ENCODE assay signal across 12 cellular contexts in genomic region chr1:211356723-211357418, GRCh38. TPM values are rescaled to one million over a fixed set of nuclear protein-coding genes. Genes with fewer than 3 reads are reported as not detected.
A peak's percentile ranks its signal among the peaks of the same experiment; 100 is the strongest.
DNase-seq lines count a peak whose midpoint lies in the region; ATAC-seq, FAIRE-seq and TF ChIP-seq lines count a peak whose summit lies in the region.
"Had no signal": no experiment of that assay in that cellular context is flagged by ENCODE, and none has a peak within 500 bp of the region (broad histone marks: within the 10 kb centered on the region; RNA-seq: fewer than 3 reads in every experiment).

No MANE protein-coding gene starts in this region.

- peaks cover 30% of the 10 kb centered on the region for H3K4me1 Mint-ChIP-seq in memory B cell

- intact Hi-C loops in K562 (cut with micrococcal nuclease): no loop called here
- intact Hi-C loops in colonic mucosa (cut with DNase I): no loop called here

- no peaks in the 10 kb centered on the region for H3K27me3 ChIP-seq in K562 (ENCODE audit: control insufficient read depth in 2 of 2, insufficient read depth in 2 of 2, low read length in 2 of 2)
- no peaks in the 10 kb centered on the region for H3K27me3 ChIP-seq in colonic mucosa
- H3K27me3 ChIP-seq: heart right ventricle, pancreas had no signal

- H3K79me2 ChIP-seq in K562 (ENCODE audit: control insufficient read depth, insufficient read depth, low read length): no peaks in the 10 kb centered on the region

- H3K27ac ChIP-seq in K562 (ENCODE audit: extremely low read depth, low read depth, low read length) (no peak overlapping the region), colonic mucosa (no peak overlapping the region)
- H3K27ac ChIP-seq: heart right ventricle, pancreas had no signal

- H3K36me3 ChIP-seq in K562 (ENCODE audit: control insufficient read depth, insufficient read depth, low read length) (peaks cover 9% of the 10 kb centered on the region; the same call in 1 of the 3 replicates), colonic mucosa (peaks cover 8% of the 10 kb centered on the region)

- peak overlapping the region; percentile 74 for H3K27ac Mint-ChIP-seq in memory B cell
- H3K27ac Mint-ChIP-seq: CD14-positive monocyte had no signal

- no peak for TF ChIP-seq RAD21 in K562 (CRISPR knock-in tag; conservative IDR thresholded peaks at IDR 0.05 in 1 of 2, IDR thresholded peaks at IDR 0.05 in 1 of 2)

- TF ChIP-seq POLR2A in K562 (conservative IDR thresholded peaks at IDR 0.05): no peak

- peaks cover 32% of the 10 kb centered on the region for H3K36me3 Mint-ChIP-seq in memory B cell

- no peak for TF ChIP-seq EP300 in K562 (IDR thresholded peaks at IDR 0.05; ENCODE audit: low read length)

- H3K9ac ChIP-seq in K562 (ENCODE audit: insufficient read depth in 1 of 2, low read depth in 2 of 2, low read length in 2 of 2) (no peak overlapping the region), colonic mucosa (ENCODE audit: low read depth in 2 of 2, low read length in 2 of 2) (no peak overlapping the region)

- ATAC-seq in K562 (no peak), memory B cell (ENCODE audit: low read depth) (no peak), HG03097 (IDR thresholded peaks at IDR 0.05; ENCODE audit: low FRiP score, unreplicated experiment) (no peak), HG03457 (IDR thresholded peaks at IDR 0.05; ENCODE audit: unreplicated experiment) (no peak)
- ATAC-seq: left ventricle myocardium superior, pancreas had no signal

- H3K4me1 ChIP-seq in K562 (replicated peaks in 1 of 2; ENCODE audit: control insufficient read depth in 2 of 2, insufficient read depth in 2 of 2, low read length in 2 of 2): peaks cover 0 to 4% of the 10 kb centered on the region in 2 experiments; a peak in 2 of 5 replicates
- H3K4me1 ChIP-seq in colonic mucosa: no peaks in the 10 kb centered on the region
- H3K4me1 ChIP-seq: pancreas had no signal

- FAIRE-seq in K562 (lab: Jason Lieb, UNC): no peak
- FAIRE-seq: pancreas had no signal

- H3K9me1 ChIP-seq in K562 (ENCODE audit: control insufficient read depth, insufficient read depth, low read length): no peaks in the 10 kb centered on the region

- H3K4me3 ChIP-seq in AG10803 (ENCODE audit: low read length) (no peak overlapping the region), K562 (no peak overlapping the region), colonic mucosa (no peak overlapping the region)
- H3K4me3 ChIP-seq: heart right ventricle, pancreas had no signal

- TF ChIP-seq CTCF in AG10803 (conservative IDR thresholded peaks at IDR 0.05; ENCODE audit: low read length) (no peak), K562 (IDR thresholded peaks at IDR 0.05 in 2 of 3, conservative IDR thresholded peaks at IDR 0.05 in 1 of 3; ENCODE audit: insufficient read depth in 2 of 3, low read depth in 1 of 3, low read length in 3 of 3) (no peak), colonic mucosa (IDR thresholded peaks at IDR 0.05) (no peak)

- no peak overlapping the region for H3K4me2 ChIP-seq in K562 (ENCODE audit: insufficient read depth, low read length)

- H3K9me3 Mint-ChIP-seq in memory B cell: peaks cover 2% of the 10 kb centered on the region

- 56% methylated on average over 5 of the region's 5 CpGs for WGBS in K562 (ENCODE audit: insufficient coverage, low coverage, missing lambda C conversion rate)

- in situ Hi-C loops in K562 (cut with MboI) (no loop called here), KBM-7 (cut with MboI; ENCODE audit: low pct_unique_long_range_greater_than_20kb, low sequenced_read_pairs) (no loop called here)

- H2AFZ ChIP-seq in K562 (ENCODE audit: low read depth, low read length): peak overlapping the region; percentile 22; the same call in 1 of the 2 replicates

- BruUV-seq in K562 (replicated peaks; lab: Mats Ljungman, UMichigan): no TSS peak

- H3K27me3 Mint-ChIP-seq in memory B cell: no peaks in the 10 kb centered on the region

- no peak overlapping the region for H3K4me3 Mint-ChIP-seq in memory B cell
- H3K4me3 Mint-ChIP-seq: CD14-positive monocyte had no signal

- CTCF ChIA-PET in K562 (lab: Yijun Ruan, JAX; ENCODE audit: low intra/inter-chr PET ratio): no interaction called here

- H4K20me1 ChIP-seq in K562 (replicated peaks; ENCODE audit: control insufficient read depth, insufficient read depth, low read length): no peaks in the 10 kb centered on the region

- DNase-seq in AG10803 (ENCODE audit: low read depth) (peak; percentile 73), HCEC 1CT (peak; percentile 27), K562 (ENCODE audit: extremely low read depth in 1 of 4, low spot score in 3 of 4) (no peak), memory B cell (ENCODE audit: low spot score in 2 of 2) (no peak), KBM-7 (no peak), colonic mucosa (no peak)
- DNase-seq: heart right ventricle, left ventricle myocardium superior, pancreas had no signal

- POLR2A ChIA-PET in K562 (lab: Yijun Ruan, JAX): interaction anchor here (0.8 to 2.9 kb wide), 5 partner anchors 11 to 31 kb away, joined by 3 to 14 read pairs (median 4); no protein-coding TSS in a partner anchor

- H3K9me3 ChIP-seq in K562 (replicated peaks; ENCODE audit: control insufficient read depth, insufficient read depth, low read depth, low read length): 0 out of 2 replicates have a peak, but pooled peaks cover 5% of the 10 kb centered on the region
- no peaks in the 10 kb centered on the region for H3K9me3 ChIP-seq in colonic mucosa
- H3K9me3 ChIP-seq: pancreas had no signal

TF ChIP-seq in K562, 482 proteins besides CTCF, POLR2A, EP300 and RAD21 (continues in another document):
- TF ChIP-seq PTBP1 (IDR thresholded peaks at IDR 0.05; ENCODE audit: low read depth, low read length) (no peak), GATAD2A (IDR thresholded peaks at IDR 0.05) (no peak), CTBP1 (IDR thresholded peaks at IDR 0.05; ENCODE audit: borderline replicate concordance) (no peak), MAX (CRISPR knock-in tag; IDR thresholded peaks at IDR 0.05) (no peak), C11orf30 (IDR thresholded peaks at IDR 0.05; ENCODE audit: low read depth) (peak; percentile 22; the same call in 1 of the 2 replicates), FOS (IDR thresholded peaks at IDR 0.05; ENCODE audit: extremely low read depth, insufficient read length) (no peak), POLR2H (tag; IDR thresholded peaks at IDR 0.05; ENCODE audit: low read depth) (no peak), ZNF316 (IDR thresholded peaks at IDR 0.05) (peak; percentile 61; the same call in 1 of the 2 replicates), BRD4 (IDR thresholded peaks at IDR 0.05) (no peak), SIX5 (IDR thresholded peaks at IDR 0.05; ENCODE audit: borderline replicate concordance in 1 of 2, insufficient read depth in 1 of 2, low read depth in 1 of 2, low read length in 2 of 2) (no peak), TEAD2 (tag; IDR thresholded peaks at IDR 0.05) (no peak), ZNF217 (CRISPR knock-in tag; IDR thresholded peaks at IDR 0.05) (no peak), BRF2 (IDR thresholded peaks at IDR 0.05; ENCODE audit: borderline replicate concordance, insufficient read depth, insufficient read length) (no peak), EGR1 (conservative IDR thresholded peaks at IDR 0.05) (peak; percentile 83), NR0B1 (IDR thresholded peaks at IDR 0.05; ENCODE audit: partially characterized antibody) (no peak), CHD4 (IDR thresholded peaks at IDR 0.05; ENCODE audit: insufficient read depth, insufficient replicate concordance, low read depth, low read length, poor library complexity, severe bottlenecking) (no peak)

RNA-seq across cellular contexts. Expression of gene TRAF5, which starts 30.2 kb away (rescaled TPM):
- total RNA-seq in K562 (2011; cell fraction: chromatin; rRNA removed; ENCODE audit: low replicate concordance): 14.9 and 15.0 TPM in 2 replicates
- 7.1 and 7.5 TPM in 2 replicates for total RNA-seq in K562 (2011; cell fraction: nucleolus; rRNA removed)
- total RNA-seq in K562 (2011; cell fraction: nucleoplasm; rRNA removed): 11.6 and 16.0 TPM in 2 replicates
- total RNA-seq in K562 (2014; rRNA removed) (5.1 and 5.2 TPM in 2 replicates), K562 (2014; rRNA removed; fragmentation: Illumina TruSeq; extraction: Trizol) (4.8 and 5.5 TPM in 2 replicates), K562 (2015; rRNA removed; fragmentation: Illumina TruSeq; extraction: Trizol) (8.9 and 9.3 TPM in 2 replicates), K562 (2021) (5.4 and 5.7 TPM in 2 replicates), colonic mucosa (10 to 100 TPM; 13.9 to 14.5 TPM)
- polyA plus RNA-seq in K562 (2011; rRNA removed) (5.3 and 5.8 TPM in 2 replicates), K562 (2014; fragmentation: Illumina TruSeq; extraction: Trizol) (5.9 and 7.4 TPM in 2 replicates), K562 (2014; fragmentation: Nextera tagmentation; extraction: Ambion mirVana) (1 to 10 TPM; 2.0 to 2.8 TPM), K562 (2014; rRNA removed) (5.9 and 6.7 TPM in 2 replicates)
- 2.0 and 3.5 TPM in 2 replicates for polyA plus RNA-seq in K562 (2011; cell fraction: cytosol; rRNA removed)
- polyA plus RNA-seq in K562 (2011; cell fraction: nucleus; rRNA removed): 21.1 and 28.3 TPM in 2 replicates
- 5.0 and 7.9 TPM in 2 replicates for polyA plus RNA-seq in K562 (2012)
- polyA minus RNA-seq in K562 (2011; rRNA and poly(A)+ RNA removed): 4.8 and 5.0 TPM in 2 replicates
- 2.2 and 2.5 TPM in 2 replicates for polyA minus RNA-seq in K562 (2011; cell fraction: cytosol; rRNA and poly(A)+ RNA removed)
- polyA minus RNA-seq in K562 (2011; cell fraction: nucleus; rRNA and poly(A)+ RNA removed): 5.5 and 7.7 TPM in 2 replicates

Comparison
In these comparisons a context has a peak if more than half of its experiments do, and no peak if none do; other contexts are left out.
1. DNase-seq: peak in AG10803 (single experiment) and HCEC 1CT (single experiment); none in K562 (0 of 4), memory B cell (0 of 2), KBM-7 (single experiment) and colonic mucosa (single experiment).